In the genomic region with DNA sequence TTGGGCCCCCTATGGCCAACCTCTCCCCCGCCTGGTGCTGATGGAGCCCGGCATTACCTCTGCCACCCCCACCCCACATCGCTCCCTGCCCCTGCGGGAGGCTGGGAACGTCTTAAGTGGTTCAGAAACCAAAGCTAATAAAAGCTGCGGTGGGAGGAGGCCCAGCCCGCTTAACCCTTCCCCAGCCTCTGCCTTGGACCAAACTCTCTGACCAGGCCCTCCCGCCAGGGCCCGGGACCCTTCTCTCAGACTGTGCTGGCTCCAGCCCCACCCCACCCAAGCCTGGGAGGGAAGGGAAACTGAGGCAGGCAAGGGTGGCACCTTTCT, we compare ENCODE assay signal across 14 cellular contexts. TPM values are rescaled to one million over a fixed set of nuclear protein-coding genes. Genes with fewer than 3 reads are reported as not detected.
DNase-seq lines count a peak whose midpoint lies in the region; ATAC-seq and TF ChIP-seq lines count a peak whose summit lies in the region.
"Had no signal": no experiment of that assay in that cellular context is flagged by ENCODE, and none has a peak within 500 bp of the region (broad histone marks: within the 10 kb centered on the region; RNA-seq: fewer than 3 reads in every experiment).

No MANE protein-coding gene starts in this region.

- H3K4me1 ChIP-seq in colonic mucosa (no peaks in the 10 kb centered on the region), mesenchymal stem cell (ENCODE audit: control insufficient read depth, insufficient read depth, low read depth, low read length) (peaks cover 37% of the 10 kb centered on the region), suprapubic skin (peaks cover 34% of the 10 kb centered on the region), A673 (ENCODE audit: insufficient read depth, low read length, poor library complexity, severe bottlenecking) (no peaks in the 10 kb centered on the region)

- H3K27me3 ChIP-seq in colonic mucosa (no peaks in the 10 kb centered on the region), mesenchymal stem cell (ENCODE audit: control insufficient read depth in 1 of 2, insufficient read depth in 1 of 2, low read length in 2 of 2) (no peaks in the 10 kb centered on the region), suprapubic skin (no peaks in the 10 kb centered on the region), A673 (replicated peaks; ENCODE audit: insufficient read depth, low read depth, low read length, poor library complexity) (no peaks in the 10 kb centered on the region)

- WGBS in mesenchymal stem cell, result 0% methylated on average over 5 of the region's 9 CpGs
- 66% methylated on average over 4 of the region's 9 CpGs for WGBS in suprapubic skin

- no peak overlapping the region for H3K4me3 ChIP-seq in colonic mucosa
- H3K4me3 ChIP-seq in mesenchymal stem cell (ENCODE audit: insufficient read depth in 1 of 2, low read depth in 1 of 2, low read length in 2 of 2), result no peak overlapping the region
- H3K4me3 ChIP-seq in suprapubic skin, result no peak overlapping the region
- H3K4me3 ChIP-seq in A673 (ENCODE audit: low read depth, low read length, poor library complexity, severe bottlenecking), result no peak overlapping the region

- no peak overlapping the region for H3K23ac ChIP-seq in mesenchymal stem cell (ENCODE audit: low read length in 2 of 2)

- DNase-seq in HFFc6 (no peak), colonic mucosa (no peak), mesenchymal stem cell (peak; percentile 88), suprapubic skin (ENCODE audit: low spot score in 2 of 2) (no peak), A673 (ENCODE audit: low spot score) (no peak), DMS153 treated with DMSO at 0.1 percent for 48 hours (lab: John Stamatoyannopoulos, UW; ENCODE audit: unreplicated experiment) (no peak)
- DNase-seq: CD8-positive, alpha-beta memory T cell had no signal

- peak overlapping the region; percentile 33 for H4K8ac ChIP-seq in mesenchymal stem cell (ENCODE audit: low read length)

- peak overlapping the region; percentile 94 for H2BK120ac ChIP-seq in mesenchymal stem cell (ENCODE audit: low read depth, low read length)

- H3K4me1 Mint-ChIP-seq in HFFc6 (ENCODE audit: low read depth), result peaks cover 22% of the 10 kb centered on the region; the same call in 1 of the 2 replicates

- H4K91ac ChIP-seq in mesenchymal stem cell (ENCODE audit: low read length), result peak overlapping the region; percentile 85

- H3K9ac ChIP-seq in colonic mucosa (ENCODE audit: low read depth in 2 of 2, low read length in 2 of 2), result no peak overlapping the region
- H3K9ac ChIP-seq in mesenchymal stem cell (ENCODE audit: low read length), result peak overlapping the region; percentile 66

- H2BK12ac ChIP-seq in mesenchymal stem cell (ENCODE audit: low read length in 2 of 2), result peak overlapping the region in 1 of 2 experiments; percentile 99

- intact Hi-C loops in colonic mucosa (cut with DNase I) (no loop called here), A673 (cut with micrococcal nuclease; ENCODE audit: unreplicated experiment) (no loop called here)

- peak overlapping the region; percentile 35 for H2BK5ac ChIP-seq in mesenchymal stem cell (ENCODE audit: low read depth, low read length, poor library complexity, severe bottlenecking)

- TF ChIP-seq EP300 in suprapubic skin (IDR thresholded peaks at IDR 0.05), result no peak

- POLR2A ChIA-PET in A673 (lab: Charles Lee; ENCODE audit: low non-redundant PET), result no interaction called here

- CTCF ChIA-PET in A673 (lab: Charles Lee), result no interaction called here

- no peak for TF ChIP-seq POLR2A in suprapubic skin (IDR thresholded peaks at IDR 0.05)

- BruUV-seq in A673 (replicated peaks; lab: Mats Ljungman, UMichigan), result no TSS peak

- H3K9me3 ChIP-seq in colonic mucosa (no peaks in the 10 kb centered on the region), mesenchymal stem cell (ENCODE audit: control insufficient read depth, low read length) (no peaks in the 10 kb centered on the region), suprapubic skin (no peaks in the 10 kb centered on the region), A673 (ENCODE audit: low read depth, low read length, poor library complexity, severe bottlenecking) (no peaks in the 10 kb centered on the region)

- H3K27me3 Mint-ChIP-seq in HFFc6 (ENCODE audit: insufficient read depth), result peaks cover 12% of the 10 kb centered on the region
- H3K27me3 Mint-ChIP-seq: CD8-positive, alpha-beta memory T cell had no signal

- H3K36me3 ChIP-seq in colonic mucosa, result no peaks in the 10 kb centered on the region
- H3K36me3 ChIP-seq in mesenchymal stem cell (ENCODE audit: control insufficient read depth in 1 of 2, insufficient read depth in 2 of 2, low read depth in 1 of 2, low read length in 2 of 2), result peaks cover 55 to 58% of the 10 kb centered on the region in 2 experiments
- H3K36me3 ChIP-seq in suprapubic skin, result peaks cover 58% of the 10 kb centered on the region
- H3K36me3 ChIP-seq in A673 (ENCODE audit: insufficient read depth, low read length, poor library complexity, severe bottlenecking), result peaks cover 41% of the 10 kb centered on the region

- TF ChIP-seq CTCF in HFFc6 (IDR thresholded peaks at IDR 0.05), result no peak
- no peak for TF ChIP-seq CTCF in colonic mucosa (IDR thresholded peaks at IDR 0.05)
- TF ChIP-seq CTCF in suprapubic skin (IDR thresholded peaks at IDR 0.05), result no peak
- no peak for TF ChIP-seq CTCF in A673 (conservative IDR thresholded peaks at IDR 0.05; ENCODE audit: low read depth, low read length)

- no peak overlapping the region for H2BK15ac ChIP-seq in mesenchymal stem cell (ENCODE audit: low read depth, poor library complexity, severe bottlenecking)

- H3K27ac ChIP-seq in colonic mucosa (peak overlapping the region; percentile 34), mesenchymal stem cell (ENCODE audit: low read length, poor library complexity, severe bottlenecking) (peak overlapping the region; percentile 68), suprapubic skin (peak overlapping the region; percentile 70), A673 (ENCODE audit: low read depth, low read length, poor library complexity, severe bottlenecking) (no peak overlapping the region)

- peak overlapping the region; percentile 91 to 99 for H3K18ac ChIP-seq in mesenchymal stem cell (ENCODE audit: low read depth in 1 of 2, low read length in 2 of 2)

- peak overlapping the region; percentile 29 to 89 for H3K4ac ChIP-seq in mesenchymal stem cell (ENCODE audit: low read depth in 1 of 2, low read length in 2 of 2)

- ATAC-seq in GM21737 (IDR thresholded peaks at IDR 0.05; ENCODE audit: unreplicated experiment) (no peak), HG03175 (IDR thresholded peaks at IDR 0.05; ENCODE audit: unreplicated experiment) (no peak)
- ATAC-seq: activated CD4-positive, CD25-positive, alpha-beta regulatory T cell treated with anti-CD3 and anti-CD28 coated beads, Interleukin-2, amount 50 U/mL, for 24 hours had no signal

- H2AFZ ChIP-seq in mesenchymal stem cell (ENCODE audit: low read depth, low read length), result no peak overlapping the region

- H3K4me3 Mint-ChIP-seq in HFFc6, result no peak overlapping the region
- H3K4me3 Mint-ChIP-seq: CD8-positive, alpha-beta memory T cell had no signal

- H3K14ac ChIP-seq in mesenchymal stem cell (ENCODE audit: low read length in 2 of 2), result no peak overlapping the region

- H3K9me3 Mint-ChIP-seq in HFFc6, result peaks cover 3% of the 10 kb centered on the region; the same call in 1 of the 2 replicates
- H3K9me3 Mint-ChIP-seq: CD8-positive, alpha-beta memory T cell had no signal

- H3K4me2 ChIP-seq in mesenchymal stem cell (ENCODE audit: low read length, poor library complexity, severe bottlenecking), result peak overlapping the region; percentile 31

- peaks cover 10% of the 10 kb centered on the region for H3K36me3 Mint-ChIP-seq in HFFc6 (ENCODE audit: low read depth)

- peak overlapping the region; percentile 56 for H3K27ac Mint-ChIP-seq in HFFc6
- H3K27ac Mint-ChIP-seq: CD8-positive, alpha-beta memory T cell had no signal

- peaks cover 39% of the 10 kb centered on the region for H3K79me1 ChIP-seq in mesenchymal stem cell (replicated peaks; ENCODE audit: low read length, poor library complexity, severe bottlenecking)

- no peak overlapping the region for H2AK5ac ChIP-seq in mesenchymal stem cell (ENCODE audit: low read length, severe bottlenecking)

RNA-seq across cellular contexts. Expression of gene SMIM24, which starts 22.1 kb away (rescaled TPM):
- total RNA-seq in HFFc6 (2021; fragmentation: NEBNext Ultra II Directional; extraction: Animal tissue kit (Norgen Biotek cat#: 25700)), result not detected
- 10 to 100 TPM; 16.1 to 59.0 TPM for total RNA-seq in colonic mucosa
- 0.18 TPM for polyA plus RNA-seq in mesenchymal stem cell (2013, experiment 1 of 2)
- not detected for polyA plus RNA-seq in mesenchymal stem cell (2013, experiment 2 of 2)
- 1 to 10 TPM in 1 of 4 donors, not detected in 3; 2.1 TPM for total RNA-seq in suprapubic skin
- not detected in 2 replicates for total RNA-seq in A673 (2021)
- total RNA-seq: CD8-positive, alpha-beta memory T cell; NCI-H460; SK-MEL-5 had no signal
- polyA plus RNA-seq: keratinocyte had no signal

RNA-seq across cellular contexts. Expression of gene SMIM44, which starts 25.0 kb away (rescaled TPM):
- total RNA-seq in HFFc6 (2021; fragmentation: NEBNext Ultra II Directional; extraction: Animal tissue kit (Norgen Biotek cat#: 25700)), result not detected
- total RNA-seq in colonic mucosa, result 1 to 10 TPM; 4.3 to 6.2 TPM
- polyA plus RNA-seq in mesenchymal stem cell (2013, experiment 1 of 2), result not detected
- not detected for polyA plus RNA-seq in mesenchymal stem cell (2013, experiment 2 of 2)
- not detected for total RNA-seq in suprapubic skin
- not detected in 2 replicates for total RNA-seq in A673 (2021)
- total RNA-seq: CD8-positive, alpha-beta memory T cell; NCI-H460; renal cortical epithelial cell; SK-MEL-5 had no signal
- polyA plus RNA-seq: CD8-positive, alpha-beta memory T cell; keratinocyte had no signal

RNA-seq across cellular contexts. Expression of gene DOHH, which starts 42.3 kb away (rescaled TPM):
- 10 to 100 TPM; 14.3 to 20.4 (median 17.0) TPM for total RNA-seq in HFFc6 (2021; fragmentation: NEBNext Ultra II Directional; extraction: Animal tissue kit (Norgen Biotek cat#: 25700))
- total RNA-seq in colonic mucosa (10 to 100 TPM in 1 of 2 donors, 1 to 10 TPM in 1; 9.5 to 24.4 TPM), suprapubic skin (10 to 100 TPM; 10.9 to 21.7 (median 17.9) TPM), A673 (2021) (19.0 and 22.3 TPM in 2 replicates)
- polyA plus RNA-seq in mesenchymal stem cell (2013, experiment 1 of 2), result 4.2 TPM
- polyA plus RNA-seq in mesenchymal stem cell (2013, experiment 2 of 2), result 3.8 TPM

RNA-seq across cellular contexts. Expression of gene FZR1, which starts 47.9 kb away (rescaled TPM):
- 10 to 100 TPM; 43.9 to 56.8 (median 46.0) TPM for total RNA-seq in HFFc6 (2021; fragmentation: NEBNext Ultra II Directional; extraction: Animal tissue kit (Norgen Biotek cat#: 25700))
- total RNA-seq in colonic mucosa (10 to 100 TPM; 45.8 to 62.5 TPM), suprapubic skin (10 to 100 TPM; 45.1 to 51.1 (median 47.9) TPM), A673 (2021) (87.4 and 87.5 TPM in 2 replicates)
- 30.7 TPM for polyA plus RNA-seq in mesenchymal stem cell (2013, experiment 1 of 2)
- 28.8 TPM for polyA plus RNA-seq in mesenchymal stem cell (2013, experiment 2 of 2)

Comparison
In these comparisons a context has a peak if more than half of its experiments do, and no peak if none do; other contexts are left out.
1. RNA of gene SMIM24, which starts 22.1 kb away (total RNA-seq): 16.1 to 59.0 TPM in colonic mucosa; 2.1 TPM in suprapubic skin, not detected in HFFc6 and not detected in A673; every median in the first group is over 4 times any median in the second.